In genomic region chr2:147449323-147450080, GRCh38 we compare ENCODE assay signal across 7 cellular contexts.
A peak's percentile ranks its signal among the peaks of the same experiment; 100 is the strongest.
DNase-seq lines count a peak whose midpoint lies in the region; ATAC-seq, FAIRE-seq and TF ChIP-seq lines count a peak whose summit lies in the region.

No MANE protein-coding gene starts in this region.

- peak; percentile 49 to 70 for ATAC-seq in naive thymus-derived CD8-positive, alpha-beta T cell
- no peak for ATAC-seq in GM18907 (IDR thresholded peaks at IDR 0.05; ENCODE audit: unreplicated experiment)

- no peaks in the 10 kb centered on the region for H3K27me3 Mint-ChIP-seq in activated T-helper 1 cell treated with anti-CD3 and anti-CD28 coated beads, Interleukin-12 subunit alpha, Interleukin-12 subunit beta, Interleukin-2, Interleukin-4 antibody, amounts not matched to agents 30 ng/mL and 10 ng/mL and 1 ng/mL, durations not matched to agents 14 hours and 24 hours and 36 hours (ENCODE audit: insufficient read depth)
- H3K27me3 Mint-ChIP-seq in naive thymus-derived CD8-positive, alpha-beta T cell = no peaks in the 10 kb centered on the region

- H3K9me3 Mint-ChIP-seq in activated T-helper 1 cell treated with anti-CD3 and anti-CD28 coated beads, Interleukin-12 subunit alpha, Interleukin-12 subunit beta, Interleukin-2, Interleukin-4 antibody, amounts not matched to agents 30 ng/mL and 10 ng/mL and 1 ng/mL, durations not matched to agents 14 hours and 24 hours and 36 hours = peaks cover 6% of the 10 kb centered on the region
- no peaks in the 10 kb centered on the region for H3K9me3 Mint-ChIP-seq in naive thymus-derived CD8-positive, alpha-beta T cell

- peaks cover 23% of the 10 kb centered on the region for H3K4me1 ChIP-seq in ES-I3 (ENCODE audit: insufficient read depth, low read length)

- no peak overlapping the region for H3K4me3 Mint-ChIP-seq in activated T-helper 1 cell treated with anti-CD3 and anti-CD28 coated beads, Interleukin-12 subunit alpha, Interleukin-12 subunit beta, Interleukin-2, Interleukin-4 antibody, amounts not matched to agents 30 ng/mL and 10 ng/mL and 1 ng/mL, durations not matched to agents 14 hours and 24 hours and 36 hours
- peak overlapping the region in 2 of 10 donors; percentile 1 to 12 for H3K4me3 Mint-ChIP-seq in naive thymus-derived CD8-positive, alpha-beta T cell

- H3K9ac ChIP-seq in ES-I3 (ENCODE audit: low read depth, low read length) = peak overlapping the region; percentile 19; the same call in 1 of the 2 replicates

- H3K36me3 Mint-ChIP-seq in activated T-helper 1 cell treated with anti-CD3 and anti-CD28 coated beads, Interleukin-12 subunit alpha, Interleukin-12 subunit beta, Interleukin-2, Interleukin-4 antibody, amounts not matched to agents 30 ng/mL and 10 ng/mL and 1 ng/mL, durations not matched to agents 14 hours and 24 hours and 36 hours (ENCODE audit: low read depth) = peaks cover 2% of the 10 kb centered on the region
- H3K36me3 Mint-ChIP-seq in naive thymus-derived CD8-positive, alpha-beta T cell = no peaks in the 10 kb centered on the region

- DNase-seq in NCI-H2196 treated with DMSO at 0.1 percent for 48 hours (lab: John Stamatoyannopoulos, UW; ENCODE audit: unreplicated experiment) (peak; percentile 57), H54 (ENCODE audit: insufficient read length, low spot score) (no peak), posterior cingulate gyrus (no peak)
- no peak for DNase-seq in activated T-helper 1 cell treated with anti-CD3 and anti-CD28 coated beads, Interleukin-12 subunit alpha, Interleukin-12 subunit beta, Interleukin-2, Interleukin-4 antibody, amounts not matched to agents 30 ng/mL and 10 ng/mL and 1 ng/mL, durations not matched to agents 14 hours and 24 hours and 36 hours (ENCODE audit: low spot score)
- DNase-seq in naive thymus-derived CD8-positive, alpha-beta T cell = no peak

- H3K27ac Mint-ChIP-seq in activated T-helper 1 cell treated with anti-CD3 and anti-CD28 coated beads, Interleukin-12 subunit alpha, Interleukin-12 subunit beta, Interleukin-2, Interleukin-4 antibody, amounts not matched to agents 30 ng/mL and 10 ng/mL and 1 ng/mL, durations not matched to agents 14 hours and 24 hours and 36 hours = peak overlapping the region; percentile 18
- peak overlapping the region in 3 of 10 donors; percentile 24 to 77 (median 44) for H3K27ac Mint-ChIP-seq in naive thymus-derived CD8-positive, alpha-beta T cell

- no peaks in the 10 kb centered on the region for H3K36me3 ChIP-seq in ES-I3 (ENCODE audit: insufficient read depth, low read length)

- intact Hi-C loops in activated T-helper 1 cell treated with anti-CD3 and anti-CD28 coated beads, Interleukin-12 subunit alpha, Interleukin-12 subunit beta, Interleukin-2, Interleukin-4 antibody, amounts not matched to agents 30 ng/mL and 10 ng/mL and 1 ng/mL, durations not matched to agents 14 hours and 24 hours and 36 hours (cut with micrococcal nuclease) = no loop called here
- intact Hi-C loops in posterior cingulate gyrus (cut with DNase I) = no loop called here

- H3K4me1 Mint-ChIP-seq in activated T-helper 1 cell treated with anti-CD3 and anti-CD28 coated beads, Interleukin-12 subunit alpha, Interleukin-12 subunit beta, Interleukin-2, Interleukin-4 antibody, amounts not matched to agents 30 ng/mL and 10 ng/mL and 1 ng/mL, durations not matched to agents 14 hours and 24 hours and 36 hours (ENCODE audit: low read depth) = peaks cover 12% of the 10 kb centered on the region
- H3K4me1 Mint-ChIP-seq in naive thymus-derived CD8-positive, alpha-beta T cell = peaks cover 0 to 11% (median 6%) of the 10 kb centered on the region in 4 donors

- POLR2A ChIA-PET in naive thymus-derived CD8-positive, alpha-beta T cell (lab: Charles Lee) = no interaction called here

- no peak for TF ChIP-seq POLR2A in H54 (IDR thresholded peaks at IDR 0.05; ENCODE audit: low read depth, low read length)

- FAIRE-seq in H54 (lab: Jason Lieb, UNC) = no peak

- 0 out of 2 replicates have a peak, but pooled peaks cover 2% of the 10 kb centered on the region for H3K9me3 ChIP-seq in ES-I3 (ENCODE audit: control insufficient read depth, insufficient read depth, low read length)
